Comparison of ENCODE assay signal across 1 cellular context in genomic region chr6:18155273-18155863, GRCh38.
TF ChIP-seq lines count a peak whose summit lies in the region.

A gene with protein sequence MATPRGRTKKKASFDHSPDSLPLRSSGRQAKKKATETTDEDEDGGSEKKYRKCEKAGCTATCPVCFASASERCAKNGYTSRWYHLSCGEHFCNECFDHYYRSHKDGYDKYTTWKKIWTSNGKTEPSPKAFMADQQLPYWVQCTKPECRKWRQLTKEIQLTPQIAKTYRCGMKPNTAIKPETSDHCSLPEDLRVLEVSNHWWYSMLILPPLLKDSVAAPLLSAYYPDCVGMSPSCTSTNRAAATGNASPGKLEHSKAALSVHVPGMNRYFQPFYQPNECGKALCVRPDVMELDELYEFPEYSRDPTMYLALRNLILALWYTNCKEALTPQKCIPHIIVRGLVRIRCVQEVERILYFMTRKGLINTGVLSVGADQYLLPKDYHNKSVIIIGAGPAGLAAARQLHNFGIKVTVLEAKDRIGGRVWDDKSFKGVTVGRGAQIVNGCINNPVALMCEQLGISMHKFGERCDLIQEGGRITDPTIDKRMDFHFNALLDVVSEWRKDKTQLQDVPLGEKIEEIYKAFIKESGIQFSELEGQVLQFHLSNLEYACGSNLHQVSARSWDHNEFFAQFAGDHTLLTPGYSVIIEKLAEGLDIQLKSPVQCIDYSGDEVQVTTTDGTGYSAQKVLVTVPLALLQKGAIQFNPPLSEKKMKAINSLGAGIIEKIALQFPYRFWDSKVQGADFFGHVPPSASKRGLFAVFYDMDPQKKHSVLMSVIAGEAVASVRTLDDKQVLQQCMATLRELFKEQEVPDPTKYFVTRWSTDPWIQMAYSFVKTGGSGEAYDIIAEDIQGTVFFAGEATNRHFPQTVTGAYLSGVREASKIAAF (plus strand): TSS chr6:18155422. CDS start chr6:18159896, 4,474 bp downstream.

TF ChIP-seq in PFSK-1, 5 proteins besides CTCF, POLR2A, EP300 and RAD21 (continued from another document):
- TF ChIP-seq, protein P1, sequence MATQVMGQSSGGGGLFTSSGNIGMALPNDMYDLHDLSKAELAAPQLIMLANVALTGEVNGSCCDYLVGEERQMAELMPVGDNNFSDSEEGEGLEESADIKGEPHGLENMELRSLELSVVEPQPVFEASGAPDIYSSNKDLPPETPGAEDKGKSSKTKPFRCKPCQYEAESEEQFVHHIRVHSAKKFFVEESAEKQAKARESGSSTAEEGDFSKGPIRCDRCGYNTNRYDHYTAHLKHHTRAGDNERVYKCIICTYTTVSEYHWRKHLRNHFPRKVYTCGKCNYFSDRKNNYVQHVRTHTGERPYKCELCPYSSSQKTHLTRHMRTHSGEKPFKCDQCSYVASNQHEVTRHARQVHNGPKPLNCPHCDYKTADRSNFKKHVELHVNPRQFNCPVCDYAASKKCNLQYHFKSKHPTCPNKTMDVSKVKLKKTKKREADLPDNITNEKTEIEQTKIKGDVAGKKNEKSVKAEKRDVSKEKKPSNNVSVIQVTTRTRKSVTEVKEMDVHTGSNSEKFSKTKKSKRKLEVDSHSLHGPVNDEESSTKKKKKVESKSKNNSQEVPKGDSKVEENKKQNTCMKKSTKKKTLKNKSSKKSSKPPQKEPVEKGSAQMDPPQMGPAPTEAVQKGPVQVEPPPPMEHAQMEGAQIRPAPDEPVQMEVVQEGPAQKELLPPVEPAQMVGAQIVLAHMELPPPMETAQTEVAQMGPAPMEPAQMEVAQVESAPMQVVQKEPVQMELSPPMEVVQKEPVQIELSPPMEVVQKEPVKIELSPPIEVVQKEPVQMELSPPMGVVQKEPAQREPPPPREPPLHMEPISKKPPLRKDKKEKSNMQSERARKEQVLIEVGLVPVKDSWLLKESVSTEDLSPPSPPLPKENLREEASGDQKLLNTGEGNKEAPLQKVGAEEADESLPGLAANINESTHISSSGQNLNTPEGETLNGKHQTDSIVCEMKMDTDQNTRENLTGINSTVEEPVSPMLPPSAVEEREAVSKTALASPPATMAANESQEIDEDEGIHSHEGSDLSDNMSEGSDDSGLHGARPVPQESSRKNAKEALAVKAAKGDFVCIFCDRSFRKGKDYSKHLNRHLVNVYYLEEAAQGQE (IDR thresholded peaks at IDR 0.05; ENCODE audit: insufficient read depth in 1 of 2, low read depth in 2 of 2, low read length in 2 of 2) = no peak
- TF ChIP-seq SIN3A (IDR thresholded peaks at IDR 0.05; ENCODE audit: borderline replicate concordance, insufficient read depth, low read length) = 0 out of 2 replicates have a peak, but pooled peaks have one; percentile 41
- TF ChIP-seq POLR2AphosphoS5 (IDR thresholded peaks at IDR 0.05; ENCODE audit: low read depth, low read length) = peak; percentile 71
- peak; percentile 77 for TF ChIP-seq FOXP2 (optimal IDR thresholded peaks at IDR 0.05; ENCODE audit: borderline replicate concordance, extremely low read depth, extremely low read length, insufficient read depth)
